Comparison of ENCODE assay signal across 10 cellular contexts in genomic region chrX:31038585-31039326, GRCh38. TPM values are rescaled to one million over a fixed set of nuclear protein-coding genes. Genes with fewer than 3 reads are reported as not detected.
DNase-seq lines count a peak whose midpoint lies in the region; ATAC-seq, FAIRE-seq and TF ChIP-seq lines count a peak whose summit lies in the region.
"Had no signal": no experiment of that assay in that cellular context is flagged by ENCODE, and none has a peak within 500 bp of the region (broad histone marks: within the 10 kb centered on the region; RNA-seq: fewer than 3 reads in every experiment).

No MANE protein-coding gene starts in this region.

- no peak overlapping the region for H3K27ac ChIP-seq in astrocyte (ENCODE audit: low read depth, low read length)
- H3K27ac ChIP-seq in thoracic aorta, result no peak overlapping the region

- H3K4me3 ChIP-seq in astrocyte (ENCODE audit: insufficient read depth, low read depth, low read length) (no peak overlapping the region), thoracic aorta (no peak overlapping the region)

- H3K9me3 ChIP-seq in astrocyte (ENCODE audit: insufficient read depth, low read depth, low read length) (no peaks in the 10 kb centered on the region), thoracic aorta (no peaks in the 10 kb centered on the region)

- no peaks in the 10 kb centered on the region for H3K36me3 Mint-ChIP-seq in astrocyte (ENCODE audit: low read depth, unreplicated experiment)

- no peak overlapping the region for H3K9ac ChIP-seq in astrocyte (ENCODE audit: low read length)

- ATAC-seq in GM21723 (IDR thresholded peaks at IDR 0.05; ENCODE audit: unreplicated experiment) (peak; percentile 85), thoracic aorta (ENCODE audit: insufficient number of reproducible peaks, low FRiP score, low read depth) (no peak)

- no peaks in the 10 kb centered on the region for H3K9me3 Mint-ChIP-seq in astrocyte (ENCODE audit: unreplicated experiment)

- no peaks in the 10 kb centered on the region for H3K79me2 ChIP-seq in astrocyte (ENCODE audit: insufficient read depth, low read length)

- H3K27ac Mint-ChIP-seq in astrocyte (ENCODE audit: unreplicated experiment), result peak overlapping the region; percentile 83

- no peaks in the 10 kb centered on the region for H3K36me3 ChIP-seq in astrocyte (ENCODE audit: insufficient read depth, low read length)
- H3K36me3 ChIP-seq in thoracic aorta, result no peaks in the 10 kb centered on the region

- H3K4me1 Mint-ChIP-seq in astrocyte (ENCODE audit: low read depth, unreplicated experiment), result peaks cover 2% of the 10 kb centered on the region

- H3K4me1 ChIP-seq in astrocyte (ENCODE audit: insufficient read depth, low read length) (no peaks in the 10 kb centered on the region), thoracic aorta (ENCODE audit: control insufficient read depth in 1 of 2, low read depth in 2 of 2) (no peaks in the 10 kb centered on the region)

- H4K20me1 ChIP-seq in astrocyte (ENCODE audit: insufficient read depth, low read length), result no peaks in the 10 kb centered on the region

- H3K4me2 ChIP-seq in astrocyte (ENCODE audit: low read length), result no peak overlapping the region

- TF ChIP-seq CTCF in astrocyte (IDR thresholded peaks at IDR 0.05; ENCODE audit: insufficient read depth, low read depth, low read length) (peak; percentile 54), thoracic aorta (IDR thresholded peaks at IDR 0.05) (peak; percentile 46)

- no peak overlapping the region for H3K4me3 Mint-ChIP-seq in astrocyte (ENCODE audit: unreplicated experiment)

- peak; percentile 99 for FAIRE-seq in astrocyte (lab: Jason Lieb, UNC)

- H2AFZ ChIP-seq in astrocyte (ENCODE audit: low read depth, low read length), result no peak overlapping the region

- H3K27me3 ChIP-seq in astrocyte (ENCODE audit: insufficient read depth, low read length), result no peaks in the 10 kb centered on the region
- no peaks in the 10 kb centered on the region for H3K27me3 ChIP-seq in thoracic aorta (replicated peaks; ENCODE audit: insufficient read depth)

- H3K27me3 Mint-ChIP-seq in astrocyte (ENCODE audit: low read depth, unreplicated experiment), result no peaks in the 10 kb centered on the region

- peak; percentile 23 to 28 for DNase-seq in activated T-cell treated with anti-CD3 and anti-CD28 coated beads, Interleukin-2, amount 50 U/mL, for 48 hours
- DNase-seq in activated T-cell treated with anti-CD3 and anti-CD28 coated beads, Interleukin-2, amount 50 U/mL, for 1 hour, result no peak
- DNase-seq in LHCN-M2 (ENCODE audit: low read depth), result peak; percentile 10
- peak; percentile 8 for DNase-seq in astrocyte (ENCODE audit: low read depth)
- peak; percentile 57 for DNase-seq in iPS-NIHi7 (ENCODE audit: extremely low spot score)
- no peak for DNase-seq in thoracic aorta (ENCODE audit: low spot score)
- no peak for DNase-seq in activated CD8-positive, alpha-beta memory T cell treated with anti-CD3 and anti-CD28 coated beads for 24 hours

RNA-seq across cellular contexts. Expression of gene FTHL17, which starts 33.1 kb away (rescaled TPM):
- total RNA-seq in LHCN-M2 (2014; rRNA removed) (not detected in 2 replicates), astrocyte (not detected in 2 replicates), thoracic aorta (not detected)
- not detected for polyA plus RNA-seq in LHCN-M2 (2012)
- total RNA-seq: urinary bladder had no signal
- polyA plus RNA-seq: esophagus, urinary bladder had no signal

Comparison
In these comparisons a context has a peak if more than half of its experiments do, and no peak if none do; other contexts are left out.
1. DNase-seq: peak in activated T-cell treated with anti-CD3 and anti-CD28 coated beads, Interleukin-2, amount 50 U/mL, for 48 hours (2 of 2), LHCN-M2 (single experiment), astrocyte (single experiment) and iPS-NIHi7 (single experiment); none in activated T-cell treated with anti-CD3 and anti-CD28 coated beads, Interleukin-2, amount 50 U/mL, for 1 hour (single experiment), thoracic aorta (single experiment) and activated CD8-positive, alpha-beta memory T cell treated with anti-CD3 and anti-CD28 coated beads for 24 hours (single experiment).